In the genomic region with DNA sequence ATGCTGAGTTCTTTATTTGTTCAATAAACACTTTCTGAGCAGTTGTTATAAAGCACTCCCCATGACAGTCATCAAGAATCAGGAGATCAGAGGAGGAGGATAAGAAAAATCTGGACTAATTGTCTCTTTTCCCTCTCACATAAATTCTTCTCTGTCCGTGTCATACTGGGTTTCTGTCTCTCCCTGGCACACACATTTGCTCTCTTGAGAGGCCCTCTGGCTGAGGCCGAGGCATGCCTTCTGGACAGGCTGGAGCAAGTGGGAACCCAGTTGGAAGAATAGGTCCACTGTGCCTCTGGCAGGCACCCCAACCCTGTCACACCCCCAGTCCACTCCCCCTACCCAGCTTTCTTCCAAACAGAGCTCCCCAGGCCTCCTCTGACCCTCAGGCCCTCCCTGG, we compare ENCODE assay signal across 13 cellular contexts.
DNase-seq lines count a peak whose midpoint lies in the region; ATAC-seq and TF ChIP-seq lines count a peak whose summit lies in the region.
"Had no signal": no experiment of that assay in that cellular context is flagged by ENCODE, and none has a peak within 500 bp of the region (broad histone marks: within the 10 kb centered on the region; RNA-seq: fewer than 3 reads in every experiment).

No MANE protein-coding gene starts in this region.

- H3K4me1 ChIP-seq in left ventricle myocardium inferior (peaks cover 13% of the 10 kb centered on the region), Panc1 (ENCODE audit: control insufficient read depth, insufficient read depth, low read length) (no peaks in the 10 kb centered on the region)
- H3K4me1 ChIP-seq: SJSA1 had no signal

- TF ChIP-seq CTCF in left ventricle myocardium inferior (IDR thresholded peaks at IDR 0.05; ENCODE audit: borderline replicate concordance) (no peak), Panc1 (IDR thresholded peaks at IDR 0.05) (no peak)

- H3K27me3 ChIP-seq in left ventricle myocardium inferior (ENCODE audit: low read depth): peaks cover 83% of the 10 kb centered on the region
- no peaks in the 10 kb centered on the region for H3K27me3 ChIP-seq in Panc1 (ENCODE audit: control insufficient read depth, insufficient read depth, low read length)
- H3K27me3 ChIP-seq: upper lobe of left lung had no signal

- H3K4me3 ChIP-seq in left ventricle myocardium inferior (no peak overlapping the region), Panc1 (ENCODE audit: low read depth in 2 of 2, low read length in 2 of 2) (no peak overlapping the region)
- H3K4me3 ChIP-seq: gastroesophageal sphincter, SJSA1, upper lobe of left lung had no signal

- in situ Hi-C loops in Panc1 (cut with HindIII; ENCODE audit: low pct_unique_long_range_greater_than_20kb, low sequenced_read_pairs): no loop called here

- no peaks in the 10 kb centered on the region for H3K36me3 ChIP-seq in left ventricle myocardium inferior
- no peaks in the 10 kb centered on the region for H3K36me3 ChIP-seq in Panc1 (ENCODE audit: control insufficient read depth, insufficient read depth, low read length)
- H3K36me3 ChIP-seq: gastroesophageal sphincter, SJSA1, upper lobe of left lung had no signal

- BruUV-seq in Panc1 (replicated peaks; lab: Mats Ljungman, UMichigan): no TSS peak

- intact Hi-C loops in left ventricle myocardium superior (cut with micrococcal nuclease): no loop called here
- intact Hi-C loops in left ventricle myocardium inferior (cut with micrococcal nuclease): no loop called here
- intact Hi-C loops in Panc1 (cut with micrococcal nuclease; ENCODE audit: unreplicated experiment): no loop called here

- CTCF ChIA-PET in Panc1 (lab: Charles Lee): no interaction called here

- DNase-seq in left ventricle myocardium superior (no peak), left ventricle myocardium inferior (no peak), Panc1 (ENCODE audit: low read depth, low spot score) (no peak), kidney glomerular epithelial cell (lab: John Stamatoyannopoulos, UW) (peak; percentile 22), SW480 (ENCODE audit: low spot score) (no peak), NCI-H128 (lab: John Stamatoyannopoulos, UW; ENCODE audit: unreplicated experiment) (no peak), COLO668 (lab: John Stamatoyannopoulos, UW; ENCODE audit: unreplicated experiment) (no peak)
- DNase-seq: mesenchymal stem cell had no signal

- peak; percentile 65 for ATAC-seq in left ventricle myocardium superior
- no peak for ATAC-seq in Panc1
- ATAC-seq in HG02642 (IDR thresholded peaks at IDR 0.05; ENCODE audit: poor library complexity, unreplicated experiment): no peak
- ATAC-seq: gastroesophageal sphincter had no signal

- H3K27ac ChIP-seq in left ventricle myocardium inferior (replicated peaks): no peak overlapping the region
- peak overlapping the region; percentile 24; the same call in 1 of the 2 replicates for H3K27ac ChIP-seq in Panc1 (ENCODE audit: low read length)
- H3K27ac ChIP-seq: gastroesophageal sphincter, SJSA1, upper lobe of left lung, VCaP had no signal

- POLR2A ChIA-PET in Panc1 (lab: Charles Lee): no interaction called here

- H3K9me3 ChIP-seq in left ventricle myocardium inferior (replicated peaks) (no peaks in the 10 kb centered on the region), Panc1 (ENCODE audit: control insufficient read depth, insufficient read depth, low read depth, low read length) (no peaks in the 10 kb centered on the region)
- H3K9me3 ChIP-seq: gastroesophageal sphincter, SJSA1, upper lobe of left lung had no signal
